ENCODE assay signal across 35 cellular contexts in genomic region chr1:6334261-6334993, GRCh38.
"Had no signal": no experiment of that assay in that cellular context is flagged by ENCODE, and none has a peak within 500 bp of the region (broad histone marks: within the 10 kb centered on the region; RNA-seq: fewer than 3 reads in every experiment).

No MANE protein-coding gene starts in this region.

- H3K4me1 ChIP-seq: breast epithelium, gastrocnemius medialis had no signal

- H3K36me3 ChIP-seq: breast epithelium, cardiac muscle cell, gastrocnemius medialis had no signal

- H3K9me3 ChIP-seq: breast epithelium, gastrocnemius medialis, heart left ventricle had no signal

- H3K27me3 ChIP-seq: breast epithelium, cardiac muscle cell, dorsolateral prefrontal cortex, gastrocnemius medialis, heart left ventricle had no signal

- H3K9me3 Mint-ChIP-seq: activated B cell treated with CpG ODN at 0.5 μM for 24 hours; activated CD8-positive, alpha-beta T cell treated with anti-CD3 and anti-CD28 coated beads for 36 hours; activated T-cell treated with anti-CD3 and anti-CD28 coated beads, Interleukin-2, amount 50 U/mL, for 24 hours; activated T-cell treated with anti-CD3 and anti-CD28 coated beads, Interleukin-2, amount 50 U/mL, for 72 hours; central memory CD8-positive, alpha-beta T cell; dendritic cell treated with granulocyte-macrophage colony-stimulating factor and Interleukin-4, amounts not matched to agents 40 ng/mL and 50 ng/mL, for 4 days; endodermal cell; T-helper 2 cell treated with Interferon-gamma antibody and Interleukin-4, amounts not matched to agents 5 μg/mL and 100 μg/mL, for 36 hours had no signal

- FAIRE-seq: astrocyte had no signal

- H3K4me3 ChIP-seq: breast epithelium, cardiac muscle cell, coronary artery, dorsolateral prefrontal cortex, gastrocnemius medialis, heart left ventricle had no signal

- H3K4me1 Mint-ChIP-seq: activated B cell treated with CpG ODN at 0.5 μM for 24 hours; central memory CD8-positive, alpha-beta T cell; T-helper 17 cell had no signal

- H3K4me3 Mint-ChIP-seq: activated B cell treated with CpG ODN at 0.5 μM for 24 hours; activated CD8-positive, alpha-beta T cell treated with anti-CD3 and anti-CD28 coated beads for 36 hours; activated naive CD8-positive, alpha-beta T cell; activated T-cell treated with anti-CD3 and anti-CD28 coated beads, Interleukin-2, amount 50 U/mL, for 24 hours; activated T-cell treated with anti-CD3 and anti-CD28 coated beads, Interleukin-2, amount 50 U/mL, for 72 hours; central memory CD8-positive, alpha-beta T cell; dendritic cell treated with granulocyte-macrophage colony-stimulating factor and Interleukin-4, amounts not matched to agents 40 ng/mL and 50 ng/mL, for 4 days; endodermal cell; T-helper 17 cell; T-helper 2 cell treated with Interferon-gamma antibody and Interleukin-4, amounts not matched to agents 5 μg/mL and 100 μg/mL, for 36 hours had no signal

- DNase-seq: activated B cell treated with CpG ODN at 0.5 μM for 24 hours; activated CD4-positive, alpha-beta T cell treated with anti-CD3 and anti-CD28 coated beads for 48 hours; activated CD4-positive, alpha-beta T cell treated with anti-CD3 and anti-CD28 coated beads, Interleukin-2, amount 50 U/mL, for 1 hour; activated CD4-positive, alpha-beta T cell treated with anti-CD3 and anti-CD28 coated beads, Interleukin-2, amount 50 U/mL, for 48 hours; activated CD8-positive, alpha-beta memory T cell treated with anti-CD3 and anti-CD28 coated beads for 24 hours; activated CD8-positive, alpha-beta memory T cell treated with anti-CD3 and anti-CD28 coated beads, Interleukin-2, amount 50 U/mL, for 4 hours; activated CD8-positive, alpha-beta T cell treated with anti-CD3 and anti-CD28 coated beads for 36 hours; activated gamma-delta T cell; activated naive CD4-positive, alpha-beta T cell treated with anti-CD3 and anti-CD28 coated beads, Interleukin-2, amount 50 U/mL, for 16 hours; activated naive CD4-positive, alpha-beta T cell treated with Interleukin-2 at 50 U/mL for 16 hours; activated T-cell treated with anti-CD3 and anti-CD28 coated beads, Interleukin-2, amount 50 U/mL, for 24 hours; activated T-cell treated with anti-CD3 and anti-CD28 coated beads, Interleukin-2, amount 50 U/mL, for 72 hours; amniotic stem cell; anterior cingulate cortex; dorsolateral prefrontal cortex; effector memory CD4-positive, alpha-beta T cell; endodermal cell; foreskin fibroblast; gastrocnemius medialis; glutamatergic neuron; heart left ventricle; T-helper 1 cell; T-helper 17 cell; T1000; WERI-Rb-1 had no signal

- H3K27me3 Mint-ChIP-seq: activated B cell treated with CpG ODN at 0.5 μM for 24 hours; activated CD8-positive, alpha-beta T cell treated with anti-CD3 and anti-CD28 coated beads for 36 hours; activated naive CD8-positive, alpha-beta T cell; activated T-cell treated with anti-CD3 and anti-CD28 coated beads, Interleukin-2, amount 50 U/mL, for 24 hours; central memory CD8-positive, alpha-beta T cell; dendritic cell treated with granulocyte-macrophage colony-stimulating factor and Interleukin-4, amounts not matched to agents 40 ng/mL and 50 ng/mL, for 4 days; T-helper 17 cell had no signal

- ATAC-seq: activated CD4-positive, CD25-positive, alpha-beta regulatory T cell treated with anti-CD3 and anti-CD28 coated beads, Interleukin-2, amount 50 U/mL, for 24 hours; activated CD8-positive, alpha-beta T cell treated with anti-CD3 and anti-CD28 coated beads for 36 hours; activated T-cell treated with anti-CD3 and anti-CD28 coated beads, Interleukin-2, amount 50 U/mL, for 72 hours; esophagus mucosa; gastrocnemius medialis; heart left ventricle; T-helper 17 cell had no signal

- H3K27ac ChIP-seq: breast epithelium, cardiac muscle cell, coronary artery, gastrocnemius medialis, heart left ventricle, WERI-Rb-1 had no signal

- H3K27ac Mint-ChIP-seq: activated B cell treated with CpG ODN at 0.5 μM for 24 hours; activated CD8-positive, alpha-beta T cell treated with anti-CD3 and anti-CD28 coated beads for 36 hours; activated naive CD8-positive, alpha-beta T cell; activated T-cell treated with anti-CD3 and anti-CD28 coated beads, Interleukin-2, amount 50 U/mL, for 24 hours; activated T-cell treated with anti-CD3 and anti-CD28 coated beads, Interleukin-2, amount 50 U/mL, for 72 hours; dendritic cell treated with granulocyte-macrophage colony-stimulating factor and Interleukin-4, amounts not matched to agents 40 ng/mL and 50 ng/mL, for 4 days; T-helper 17 cell; T-helper 2 cell treated with Interferon-gamma antibody and Interleukin-4, amounts not matched to agents 5 μg/mL and 100 μg/mL, for 36 hours had no signal
